In genomic region chr10:132537713-132538020, GRCh38 we compare ENCODE assay signal across 8 cellular contexts. TPM values are rescaled to one million over a fixed set of nuclear protein-coding genes. Genes with fewer than 3 reads are reported as not detected.
A peak's percentile ranks its signal among the peaks of the same experiment; 100 is the strongest.
DNase-seq lines count a peak whose midpoint lies in the region; ATAC-seq and TF ChIP-seq lines count a peak whose summit lies in the region.

Gene INPP5A (plus strand): TSS chr10:132537787. CDS start chr10:132538097, 310 bp downstream.

- ATAC-seq in GM18517 (IDR thresholded peaks at IDR 0.05; ENCODE audit: unreplicated experiment) (no peak), HG02763 (IDR thresholded peaks at IDR 0.05; ENCODE audit: unreplicated experiment) (no peak), HG03565 (IDR thresholded peaks at IDR 0.05; ENCODE audit: unreplicated experiment) (no peak)

- 0% methylated on average over 38 to 47 of the region's 53 CpGs for WGBS in mesodermal cell (ENCODE audit: insufficient coverage in 2 of 2), 2 experiments

- H3K27me3 Mint-ChIP-seq in IgD-negative memory B cell, result no peaks in the 10 kb centered on the region

- no peaks in the 10 kb centered on the region for H3K36me3 ChIP-seq in mesodermal cell (ENCODE audit: control insufficient read depth, insufficient read depth, low read length)
- no peaks in the 10 kb centered on the region for H3K36me3 ChIP-seq in vagina

- no peaks in the 10 kb centered on the region for H3K9me3 Mint-ChIP-seq in IgD-negative memory B cell

- H3K27ac Mint-ChIP-seq in IgD-negative memory B cell, result peak within 1 kb of the TSS; percentile 91 to 98 (median 92)

- TF ChIP-seq CTCF in AG10803 (conservative IDR thresholded peaks at IDR 0.05; ENCODE audit: low read length) (no peak), vagina (IDR thresholded peaks at IDR 0.05) (no peak)

- TF ChIP-seq POLR2A in vagina (IDR thresholded peaks at IDR 0.05), result peak in 1 of 2 donors; percentile 88

- intact Hi-C loops in vagina (cut with DNase I), result loop anchor here (5.0 kb wide), 1 partner anchor 95 kb away; no protein-coding TSS in a partner anchor

- peaks cover 3% of the 10 kb centered on the region for H3K36me3 Mint-ChIP-seq in IgD-negative memory B cell

- peak within 1 kb of the TSS; percentile 75 for H3K4me3 ChIP-seq in AG10803 (ENCODE audit: low read length)
- H3K4me3 ChIP-seq in mesodermal cell (ENCODE audit: extremely low read depth, insufficient read depth, low read length, poor library complexity, severe bottlenecking), result peak within 1 kb of the TSS; percentile 76
- H3K4me3 ChIP-seq in vagina, result peak within 1 kb of the TSS; percentile 76 to 93

- H3K4me1 ChIP-seq in mesodermal cell (ENCODE audit: control insufficient read depth, insufficient read depth, low read length, poor library complexity, severe bottlenecking) (peaks cover 41% of the 10 kb centered on the region), vagina (peaks cover 69% of the 10 kb centered on the region)

- no peaks in the 10 kb centered on the region for H3K27me3 ChIP-seq in vagina

- DNase-seq in AG10803 (ENCODE audit: low read depth) (no peak), vagina (ENCODE audit: extremely low spot score in 2 of 2) (no peak)

- peaks cover 28 to 42% (median 32%) of the 10 kb centered on the region in 3 donors for H3K4me1 Mint-ChIP-seq in IgD-negative memory B cell

- no peaks in the 10 kb centered on the region for H3K9me3 ChIP-seq in mesodermal cell (ENCODE audit: control insufficient read depth, low read length)
- H3K9me3 ChIP-seq in vagina, result no peaks in the 10 kb centered on the region

- H3K4me3 Mint-ChIP-seq in IgD-negative memory B cell, result peak within 1 kb of the TSS; percentile 88 to 98 (median 94)

- H3K27ac ChIP-seq in cingulate gyrus (ENCODE audit: low read depth, low read length) (peak within 1 kb of the TSS; percentile 79), mesodermal cell (ENCODE audit: low read depth, low read length, severe bottlenecking) (peak within 1 kb of the TSS; percentile 69), vagina (peak within 1 kb of the TSS; percentile 91)

RNA-seq across cellular contexts. Expression of gene INPP5A, which starts in this region (rescaled TPM):
- 0.94 TPM for polyA plus RNA-seq in IgD-negative memory B cell
- 33.0 TPM for polyA plus RNA-seq in mesodermal cell (2013, experiment 1 of 2)
- 32.5 TPM for polyA plus RNA-seq in mesodermal cell (2013, experiment 2 of 2)
- total RNA-seq in vagina, result 24.3 TPM
